Comparison of ENCODE assay signal across 1 cellular context in the genomic region with DNA sequence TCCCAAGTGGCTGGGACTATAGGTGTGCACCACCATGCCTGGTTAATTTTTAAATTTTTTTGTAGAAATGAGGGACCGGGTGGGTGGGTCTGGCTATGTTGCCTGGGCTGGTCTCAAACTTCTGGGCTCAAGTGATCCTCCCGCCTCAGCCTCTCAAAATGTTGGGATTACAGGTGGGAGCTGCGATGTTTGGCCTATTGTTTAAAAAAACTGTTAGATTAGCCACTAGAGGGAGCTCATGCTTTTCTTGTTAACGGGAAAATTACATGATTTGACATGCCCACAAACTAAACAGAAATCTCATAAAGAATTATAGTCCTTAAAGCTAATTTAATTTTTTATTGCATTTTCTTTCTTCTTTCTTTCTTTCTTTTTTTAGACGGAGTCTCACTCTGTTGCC.
A peak's percentile ranks its signal among the peaks of the same experiment; 100 is the strongest.
TF ChIP-seq lines count a peak whose summit lies in the region.

No MANE protein-coding gene starts in this region.

TF ChIP-seq in HepG2, 621 proteins besides CTCF, POLR2A, EP300 and RAD21:
- TF ChIP-seq STAG1 (CRISPR knock-in tag; IDR thresholded peaks at IDR 0.05) (peak; percentile 66), ZNF337 (CRISPR knock-in tag; IDR thresholded peaks at IDR 0.05; ENCODE audit: borderline replicate concordance, low read depth) (no peak), ZNF121 (CRISPR knock-in tag; IDR thresholded peaks at IDR 0.05) (no peak), SMC3 (IDR thresholded peaks at IDR 0.05; ENCODE audit: low read length) (peak; percentile 51)
- TF ChIP-seq, protein P1, sequence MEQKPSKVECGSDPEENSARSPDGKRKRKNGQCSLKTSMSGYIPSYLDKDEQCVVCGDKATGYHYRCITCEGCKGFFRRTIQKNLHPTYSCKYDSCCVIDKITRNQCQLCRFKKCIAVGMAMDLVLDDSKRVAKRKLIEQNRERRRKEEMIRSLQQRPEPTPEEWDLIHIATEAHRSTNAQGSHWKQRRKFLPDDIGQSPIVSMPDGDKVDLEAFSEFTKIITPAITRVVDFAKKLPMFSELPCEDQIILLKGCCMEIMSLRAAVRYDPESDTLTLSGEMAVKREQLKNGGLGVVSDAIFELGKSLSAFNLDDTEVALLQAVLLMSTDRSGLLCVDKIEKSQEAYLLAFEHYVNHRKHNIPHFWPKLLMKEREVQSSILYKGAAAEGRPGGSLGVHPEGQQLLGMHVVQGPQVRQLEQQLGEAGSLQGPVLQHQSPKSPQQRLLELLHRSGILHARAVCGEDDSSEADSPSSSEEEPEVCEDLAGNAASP (CRISPR knock-in tag; IDR thresholded peaks at IDR 0.05; ENCODE audit: borderline replicate concordance) = no peak
- TF ChIP-seq, protein P2, sequence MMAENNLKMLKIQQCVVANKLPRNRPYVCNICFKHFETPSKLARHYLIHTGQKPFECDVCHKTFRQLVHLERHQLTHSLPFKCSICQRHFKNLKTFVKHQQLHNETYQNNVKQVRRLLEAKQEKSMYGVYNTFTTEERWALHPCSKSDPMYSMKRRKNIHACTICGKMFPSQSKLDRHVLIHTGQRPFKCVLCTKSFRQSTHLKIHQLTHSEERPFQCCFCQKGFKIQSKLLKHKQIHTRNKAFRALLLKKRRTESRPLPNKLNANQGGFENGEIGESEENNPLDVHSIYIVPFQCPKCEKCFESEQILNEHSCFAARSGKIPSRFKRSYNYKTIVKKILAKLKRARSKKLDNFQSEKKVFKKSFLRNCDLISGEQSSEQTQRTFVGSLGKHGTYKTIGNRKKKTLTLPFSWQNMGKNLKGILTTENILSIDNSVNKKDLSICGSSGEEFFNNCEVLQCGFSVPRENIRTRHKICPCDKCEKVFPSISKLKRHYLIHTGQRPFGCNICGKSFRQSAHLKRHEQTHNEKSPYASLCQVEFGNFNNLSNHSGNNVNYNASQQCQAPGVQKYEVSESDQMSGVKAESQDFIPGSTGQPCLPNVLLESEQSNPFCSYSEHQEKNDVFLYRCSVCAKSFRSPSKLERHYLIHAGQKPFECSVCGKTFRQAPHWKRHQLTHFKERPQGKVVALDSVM (CRISPR knock-in tag; IDR thresholded peaks at IDR 0.05) = peak; percentile 72
